31 cellular contexts compared by ENCODE assay signal in genomic region chr15:50333229-50333628, GRCh38. TPM values are rescaled to one million over a fixed set of nuclear protein-coding genes. Genes with fewer than 3 reads are reported as not detected.
DNase-seq lines count a peak whose midpoint lies in the region; ATAC-seq, FAIRE-seq and TF ChIP-seq lines count a peak whose summit lies in the region.
"Had no signal": no experiment of that assay in that cellular context is flagged by ENCODE, and none has a peak within 500 bp of the region (broad histone marks: within the 10 kb centered on the region; RNA-seq: fewer than 3 reads in every experiment).

No MANE protein-coding gene starts in this region.

- TF ChIP-seq EP300 in GM12878 (IDR thresholded peaks at IDR 0.05; ENCODE audit: borderline replicate concordance in 1 of 2, control insufficient read depth in 1 of 2, low read depth in 2 of 2, low read length in 2 of 2) = no peak

- peak; percentile 35 for FAIRE-seq in GM12878 (lab: Jason Lieb, UNC)
- FAIRE-seq: A204.1, D721Med had no signal

- no peak overlapping the region for H3K27ac ChIP-seq in GM12878 (ENCODE audit: control insufficient read depth, insufficient read depth)
- H3K27ac ChIP-seq in psoas muscle = no peak overlapping the region
- H3K27ac ChIP-seq: 22Rv1; A549; BLaER1; BLaER1 treated with 17β-estradiol and CSF1 and Interleukin-3, amounts not matched to agents 10 nM and 100 nM; C4-2B had no signal

- H4K20me1 ChIP-seq in GM12878 (ENCODE audit: control insufficient read depth, insufficient read depth) = no peaks in the 10 kb centered on the region

- no peak for ATAC-seq in GM12878
- peak; percentile 56 to 66 (median 60) for ATAC-seq in psoas muscle
- no peak for ATAC-seq in left cardiac atrium
- ATAC-seq: A549; CD8-positive, alpha-beta T cell had no signal

- no peak for TF ChIP-seq RAD21 in GM12878 (IDR thresholded peaks at IDR 0.05; ENCODE audit: insufficient read depth, low read depth, low read length)

- H3K4me1 ChIP-seq in GM12878 (ENCODE audit: control insufficient read depth, insufficient read depth, low read length) (no peaks in the 10 kb centered on the region), psoas muscle (no peaks in the 10 kb centered on the region)
- H3K4me1 ChIP-seq: A549, BE2C, BLaER1, Caco-2 had no signal

- H3K79me2 ChIP-seq in GM12878 (ENCODE audit: control insufficient read depth, insufficient read depth, low read length) = peaks cover 4% of the 10 kb centered on the region

- no TSS peak for BruUV-seq in GM12878 (replicated peaks; lab: Mats Ljungman, UMichigan)

- no peak overlapping the region for H3K4me2 ChIP-seq in GM12878 (ENCODE audit: control insufficient read depth, insufficient read depth)
- H3K4me2 ChIP-seq: A549; BLaER1; BLaER1 treated with 17β-estradiol and CSF1 and Interleukin-3, amounts not matched to agents 10 nM and 100 nM had no signal

- WGBS in GM12878 (ENCODE audit: insufficient coverage, insufficient replicate concordance, low lambda C conversion rate, missing lambda C conversion rate) = 99% methylated on average over 4 of the region's 4 CpGs
- WGBS in psoas muscle, 3 donors = 96 to 99% (median 99%) methylated on average over 4 of the region's 4 CpGs

- intact Hi-C loops in GM12878 (cut with micrococcal nuclease; ENCODE audit: unreplicated experiment) (no loop called here), psoas muscle (cut with DNase I) (loop anchor here in 1 of 2 donors (10.0 kb wide), 1 partner anchor 58 kb away; no protein-coding TSS in a partner anchor), left cardiac atrium (cut with DNase I) (no loop called here)

- SMC1A ChIA-PET in GM12878 (lab: Charles Lee; ENCODE audit: uncharacterized antibody, unreplicated experiment) = no interaction called here

- H2AFZ ChIP-seq in GM12878 (ENCODE audit: control insufficient read depth, low read depth, low read length) = no peak overlapping the region

- no peaks in the 10 kb centered on the region for H3K9me3 ChIP-seq in GM12878 (replicated peaks; ENCODE audit: control insufficient read depth, insufficient read depth, low read length)
- no peaks in the 10 kb centered on the region for H3K9me3 ChIP-seq in psoas muscle
- H3K9me3 ChIP-seq: A549; BE2C; BLaER1; BLaER1 treated with 17β-estradiol and CSF1 and Interleukin-3, amounts not matched to agents 10 nM and 100 nM; Caco-2 had no signal

- TF ChIP-seq CTCF in GM12878 (IDR thresholded peaks at IDR 0.05 in 2 of 3, conservative IDR thresholded peaks at IDR 0.05 in 1 of 3; ENCODE audit: control insufficient read depth in 2 of 3, extremely low read depth in 1 of 3, insufficient read depth in 1 of 3, low read depth in 3 of 3, low read length in 3 of 3) = no peak
- TF ChIP-seq CTCF in psoas muscle (IDR thresholded peaks at IDR 0.05) = no peak

- H3K9ac ChIP-seq in GM12878 (ENCODE audit: control insufficient read depth, insufficient read depth, low read length) = no peak overlapping the region
- H3K9ac ChIP-seq: BLaER1; BLaER1 treated with 17β-estradiol and CSF1 and Interleukin-3, amounts not matched to agents 10 nM and 100 nM had no signal

- POLR2A ChIA-PET in GM12878 (lab: Charles Lee) = no interaction called here

- RAD21 ChIA-PET in GM12878 (lab: Charles Lee; ENCODE audit: unreplicated experiment) = no interaction called here

- H3K4me3 ChIP-seq in GM12878 (no peak overlapping the region), psoas muscle (no peak overlapping the region)
- H3K4me3 ChIP-seq: A549; BLaER1; BLaER1 treated with 17β-estradiol and CSF1 and Interleukin-3, amounts not matched to agents 10 nM and 100 nM had no signal

- in situ Hi-C loops in GM12878 (cut with MboI) = no loop called here

- CTCF ChIA-PET in GM12878 (lab: Yijun Ruan, JAX) = interaction anchor here (1.5 kb wide), 1 partner anchor 17 kb away, joined by 5 read pairs; no protein-coding TSS in a partner anchor

- no peaks in the 10 kb centered on the region for H3K36me3 ChIP-seq in GM12878 (ENCODE audit: control insufficient read depth in 2 of 2, insufficient read depth in 2 of 2, low read length in 1 of 2)
- peaks cover 0 to 2% of the 10 kb centered on the region in 2 donors for H3K36me3 ChIP-seq in psoas muscle (ENCODE audit: insufficient read depth in 1 of 2, low read depth in 1 of 2)

- H3K27me3 ChIP-seq in GM12878 (replicated peaks in 1 of 2; ENCODE audit: control insufficient read depth in 2 of 2, insufficient read depth in 2 of 2, low read length in 1 of 2) (no peaks in the 10 kb centered on the region), psoas muscle (ENCODE audit: insufficient read depth in 3 of 3, low read length in 2 of 3) (no peaks in the 10 kb centered on the region)
- H3K27me3 ChIP-seq: BE2C; BLaER1; BLaER1 treated with 17β-estradiol and CSF1 and Interleukin-3, amounts not matched to agents 10 nM and 100 nM had no signal

- DNase-seq in GM12878 (ENCODE audit: low read depth, low spot score) (no peak), psoas muscle (no peak), NCI-H2029 treated with DMSO at 0.1 percent for 48 hours (lab: John Stamatoyannopoulos, UW) (no peak), left cardiac atrium (no peak)
- DNase-seq: 8988T; ACHN; AML-193; BE2C; C1 segment of cervical spinal cord; Caco-2; Calu3; CD4-positive, alpha-beta memory T cell; CD4-positive, alpha-beta T cell; CD4-positive, CD25-positive, alpha-beta regulatory T cell; CD8-positive, alpha-beta memory T cell; CD8-positive, alpha-beta T cell; COR-L47; DMS 273 treated with DMSO at 0.1 percent for 48 hours; DMS153; DMS53; DMS79; DMS79 treated with DMSO at 0.1 percent for 48 hours; DND-41; EL had no signal

- TF ChIP-seq POLR2A in GM12878 (IDR thresholded peaks at IDR 0.05; ENCODE audit: low read depth, low read length) = no peak

TF ChIP-seq in GM12878, 131 proteins besides CTCF, POLR2A, EP300 and RAD21 (continues in another document):
- no peak for TF ChIP-seq IKZF1 (conservative IDR thresholded peaks at IDR 0.05)
- no peak for TF ChIP-seq TCF12 (IDR thresholded peaks at IDR 0.05; ENCODE audit: low read depth, low read length)
- TF ChIP-seq YY1 (IDR thresholded peaks at IDR 0.05; ENCODE audit: low read depth, low read length) = no peak
- TF ChIP-seq, protein P1, sequence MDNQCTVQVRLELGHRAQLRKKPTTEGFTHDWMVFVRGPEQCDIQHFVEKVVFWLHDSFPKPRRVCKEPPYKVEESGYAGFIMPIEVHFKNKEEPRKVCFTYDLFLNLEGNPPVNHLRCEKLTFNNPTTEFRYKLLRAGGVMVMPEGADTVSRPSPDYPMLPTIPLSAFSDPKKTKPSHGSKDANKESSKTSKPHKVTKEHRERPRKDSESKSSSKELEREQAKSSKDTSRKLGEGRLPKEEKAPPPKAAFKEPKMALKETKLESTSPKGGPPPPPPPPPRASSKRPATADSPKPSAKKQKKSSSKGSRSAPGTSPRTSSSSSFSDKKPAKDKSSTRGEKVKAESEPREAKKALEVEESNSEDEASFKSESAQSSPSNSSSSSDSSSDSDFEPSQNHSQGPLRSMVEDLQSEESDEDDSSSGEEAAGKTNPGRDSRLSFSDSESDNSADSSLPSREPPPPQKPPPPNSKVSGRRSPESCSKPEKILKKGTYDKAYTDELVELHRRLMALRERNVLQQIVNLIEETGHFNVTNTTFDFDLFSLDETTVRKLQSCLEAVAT (IDR thresholded peaks at IDR 0.05) = no peak
- no peak for TF ChIP-seq ZBTB40 (IDR thresholded peaks at IDR 0.05; ENCODE audit: borderline replicate concordance)

RNA-seq across cellular contexts. Expression of gene GABPB1, which starts 21.8 kb away (rescaled TPM):
- total RNA-seq in GM12878 (2013; cell fraction: nucleolus; rRNA removed) = 64.7 and 67.7 TPM in 2 replicates
- total RNA-seq in GM12878 (2014; rRNA removed) (44.2 and 49.8 TPM in 2 replicates), GM12878 (2014; rRNA removed; fragmentation: Illumina TruSeq; extraction: Trizol) (40.2 and 42.3 TPM in 2 replicates), GM12878 (2021) (32.4 and 35.9 TPM in 2 replicates), psoas muscle (10 to 100 TPM in 2 of 4 donors, 1 to 10 TPM in 2; 5.1 to 16.7 (median 9.3) TPM), left cardiac atrium (10 to 100 TPM in 1 of 2 donors, 1 to 10 TPM in 1; 9.7 to 11.5 TPM)
- polyA plus RNA-seq in GM12878 (2011; ENCODE audit: low read depth) = 14.6 TPM
- polyA plus RNA-seq in GM12878 (2011; rRNA removed) (48.2 and 56.6 TPM in 2 replicates), GM12878 (2014; fragmentation: Illumina TruSeq; extraction: Trizol) (37.3 and 45.5 TPM in 2 replicates), GM12878 (2014; fragmentation: Nextera tagmentation; extraction: Ambion mirVana) (10 to 100 TPM; 13.9 to 18.2 TPM), GM12878 (2014; rRNA removed) (37.9 and 38.9 TPM in 2 replicates), GM12878 (2016; fragmentation: Nextera tagmentation; extraction: Ambion mirVana) (10 to 100 TPM; 40.8 to 41.6 TPM), psoas muscle (1 to 10 TPM; 5.0 to 6.6 (median 5.4) TPM)
- 38.6 and 42.3 TPM in 2 replicates for polyA plus RNA-seq in GM12878 (2011; cell fraction: cytosol; rRNA removed)
- polyA plus RNA-seq in GM12878 (2011; cell fraction: nucleus; rRNA removed) = 32.4 and 37.6 TPM in 2 replicates
- 16.2 and 19.1 TPM in 2 replicates for polyA plus RNA-seq in GM12878 (2012)
- 43.0 and 70.3 TPM in 2 replicates for polyA minus RNA-seq in GM12878 (2011; rRNA and poly(A)+ RNA removed)
- 17.0 and 22.8 TPM in 2 replicates for polyA minus RNA-seq in GM12878 (2011; cell fraction: cytosol; rRNA and poly(A)+ RNA removed)
- 17.2 and 20.6 TPM in 2 replicates for polyA minus RNA-seq in GM12878 (2011; cell fraction: nucleus; rRNA and poly(A)+ RNA removed)

Comparison
In these comparisons a context has a peak if more than half of its experiments do, and no peak if none do; other contexts are left out.
1. ATAC-seq: peak in psoas muscle (4 of 4); none in GM12878 (single experiment) and left cardiac atrium (0 of 2).